Comparison of ENCODE assay signal across 34 cellular contexts in genomic region chr2:160126756-160127155, GRCh38.
"Had no signal": no experiment of that assay in that cellular context is flagged by ENCODE, and none has a peak within 500 bp of the region (broad histone marks: within the 10 kb centered on the region; RNA-seq: fewer than 3 reads in every experiment).

No MANE protein-coding gene starts in this region.

- DNase-seq: Karpas-422, Kasumi-1, MG63, MM.1S, MV-4-11, NCI-H1048, NCI-H1092, NCI-H1092 treated with DMSO at 0.1 percent for 48 hours, NCI-H1105, NCI-H1105 treated with DMSO at 0.1 percent for 48 hours, NCI-H1417, NCI-H1417 treated with DMSO at 0.1 percent for 48 hours, NCI-H1436, NCI-H1436 treated with DMSO at 0.1 percent for 48 hours, NCI-H146, NCI-H1694, NCI-H1694 treated with DMSO at 0.1 percent for 48 hours, NCI-H187, NCI-H187 treated with DMSO at 0.1 percent for 48 hours, NCI-H1930, NCI-H2029, NCI-H2029 treated with DMSO at 0.1 percent for 48 hours, NCI-H2081, NCI-H2081 treated with DMSO at 0.1 percent for 48 hours, NCI-H2107, NCI-H2171, NCI-H2171 treated with DMSO at 0.1 percent for 48 hours, NCI-H2227 treated with DMSO at 0.1 percent for 48 hours, NCI-H226, NCI-H345, NCI-H446, NCI-H446 treated with DMSO at 0.1 percent for 48 hours, NCI-H510A, NCI-H510A treated with DMSO at 0.1 percent for 48 hours had no signal

- H3K4me3 ChIP-seq: MG63 had no signal

- H3K27me3 ChIP-seq: MG63 had no signal

- H3K9me3 ChIP-seq: MG63 had no signal

- H3K36me3 ChIP-seq: MG63 had no signal
